Comparison of ENCODE assay signal across 8 cellular contexts in genomic region chr17:30697619-30698460, GRCh38.
DNase-seq lines count a peak whose midpoint lies in the region; ATAC-seq and TF ChIP-seq lines count a peak whose summit lies in the region.
"Not testable (repeated sequence)": the region's sequence is repeated elsewhere in the genome, so short reads cannot be mapped to it uniquely, and the experiment has no call there.

No MANE protein-coding gene starts in this region.

- DNase-seq in AG09319 (ENCODE audit: extremely low read depth, low read depth): not testable (repeated sequence)
- DNase-seq in NCI-H1417 (lab: John Stamatoyannopoulos, UW): peak; percentile 80 to 84 (median 82)
- peak; percentile 61 for DNase-seq in SK-MEL-5 (ENCODE audit: low read depth, low spot score)
- DNase-seq in activated T-helper 2 cell treated with anti-CD3 and anti-CD28 coated beads, Interferon-gamma antibody, Interleukin-2, Interleukin-4, amounts not matched to agents 10 μg/mL and 5 μg/mL and 100 μg/mL, durations not matched to agents 14 hours and 24 hours and 36 hours (ENCODE audit: low spot score): peak; percentile 58
- DNase-seq in mesothelial cell of epicardium (ENCODE audit: low spot score in 2 of 2, unreplicated experiment in 2 of 2): peak; percentile 61 to 93
- DNase-seq in stimulated activated CD4-positive, alpha-beta T cell treated with anti-CD3 and anti-CD28 coated beads, TNF-alpha, amount 100 ng/mL, for 24 hours (ENCODE audit: low read depth in 3 of 3): peak; percentile 45 to 62 (median 46)

- intact Hi-C loops in activated T-helper 2 cell treated with anti-CD3 and anti-CD28 coated beads, Interferon-gamma antibody, Interleukin-2, Interleukin-4, amounts not matched to agents 10 μg/mL and 5 μg/mL and 100 μg/mL, durations not matched to agents 14 hours and 24 hours and 36 hours (cut with micrococcal nuclease): not testable (repeated sequence)

- H3K9me3 Mint-ChIP-seq in activated T-helper 2 cell treated with anti-CD3 and anti-CD28 coated beads, Interferon-gamma antibody, Interleukin-2, Interleukin-4, amounts not matched to agents 10 μg/mL and 5 μg/mL and 100 μg/mL, durations not matched to agents 14 hours and 24 hours and 36 hours; mesothelial cell of epicardium: not testable (repeated sequence)

- peak; percentile 70 for TF ChIP-seq CTCF in AG09319 (IDR thresholded peaks at IDR 0.05; ENCODE audit: low read depth, low read length)
- TF ChIP-seq CTCF in mesothelial cell of epicardium (IDR thresholded peaks at IDR 0.05; ENCODE audit: unreplicated experiment): peak; percentile 94

- in situ Hi-C loops in SK-MEL-5 (cut with HindIII; ENCODE audit: low pct_unique_long_range_greater_than_20kb, low sequenced_read_pairs): not testable (repeated sequence)

- peak overlapping the region; percentile 73 for H3K4me3 Mint-ChIP-seq in activated T-helper 2 cell treated with anti-CD3 and anti-CD28 coated beads, Interferon-gamma antibody, Interleukin-2, Interleukin-4, amounts not matched to agents 10 μg/mL and 5 μg/mL and 100 μg/mL, durations not matched to agents 14 hours and 24 hours and 36 hours (ENCODE audit: low read depth)
- H3K4me3 Mint-ChIP-seq in mesothelial cell of epicardium: peak overlapping the region; percentile 48

- not testable (repeated sequence) for H3K4me1 Mint-ChIP-seq in activated T-helper 2 cell treated with anti-CD3 and anti-CD28 coated beads, Interferon-gamma antibody, Interleukin-2, Interleukin-4, amounts not matched to agents 10 μg/mL and 5 μg/mL and 100 μg/mL, durations not matched to agents 14 hours and 24 hours and 36 hours (ENCODE audit: low read depth)
- H3K4me1 Mint-ChIP-seq in mesothelial cell of epicardium: peaks cover 28% of the 10 kb centered on the region

- H3K27me3 Mint-ChIP-seq in activated T-helper 2 cell treated with anti-CD3 and anti-CD28 coated beads, Interferon-gamma antibody, Interleukin-2, Interleukin-4, amounts not matched to agents 10 μg/mL and 5 μg/mL and 100 μg/mL, durations not matched to agents 14 hours and 24 hours and 36 hours (ENCODE audit: low read depth): peaks cover 22% of the 10 kb centered on the region
- H3K27me3 Mint-ChIP-seq in mesothelial cell of epicardium (ENCODE audit: low read depth): not testable (repeated sequence)

- ATAC-seq in GM21367 (IDR thresholded peaks at IDR 0.05; ENCODE audit: unreplicated experiment) (peak; percentile 60), esophagus mucosa (peak; percentile 88)

- not testable (repeated sequence) for H3K27ac Mint-ChIP-seq in activated T-helper 2 cell treated with anti-CD3 and anti-CD28 coated beads, Interferon-gamma antibody, Interleukin-2, Interleukin-4, amounts not matched to agents 10 μg/mL and 5 μg/mL and 100 μg/mL, durations not matched to agents 14 hours and 24 hours and 36 hours
- peak overlapping the region; percentile 61 for H3K27ac Mint-ChIP-seq in mesothelial cell of epicardium

- not testable (repeated sequence) for H3K36me3 Mint-ChIP-seq in activated T-helper 2 cell treated with anti-CD3 and anti-CD28 coated beads, Interferon-gamma antibody, Interleukin-2, Interleukin-4, amounts not matched to agents 10 μg/mL and 5 μg/mL and 100 μg/mL, durations not matched to agents 14 hours and 24 hours and 36 hours (ENCODE audit: low read depth); mesothelial cell of epicardium
